14 cellular contexts compared by ENCODE assay signal in genomic region chr15:101600024-101600423, GRCh38.
"Had no signal": no experiment of that assay in that cellular context is flagged by ENCODE, and none has a peak within 500 bp of the region (broad histone marks: within the 10 kb centered on the region; RNA-seq: fewer than 3 reads in every experiment).

No MANE protein-coding gene starts in this region.

- H3K27ac Mint-ChIP-seq: naive thymus-derived CD4-positive, alpha-beta T cell; stimulated activated effector memory CD8-positive, alpha-beta T cell treated with anti-CD3 and anti-CD28 coated beads, Interleukin-12 subunit alpha, Interleukin-12 subunit beta, amount 100 ng/mL, for 72 hours had no signal

- H3K36me3 ChIP-seq: adrenal gland, gastroesophageal sphincter, lower lobe of right lung, right atrium auricular region, tibial artery, vagina had no signal

- H3K4me3 Mint-ChIP-seq: central memory CD8-positive, alpha-beta T cell; naive thymus-derived CD4-positive, alpha-beta T cell; stimulated activated effector memory CD8-positive, alpha-beta T cell treated with anti-CD3 and anti-CD28 coated beads, Interleukin-12 subunit alpha, Interleukin-12 subunit beta, amount 100 ng/mL, for 72 hours had no signal

- H3K4me2 ChIP-seq: smooth muscle cell had no signal

- H3K27me3 ChIP-seq: right atrium auricular region, vagina had no signal

- H3K36me3 Mint-ChIP-seq: stimulated activated effector memory CD8-positive, alpha-beta T cell treated with anti-CD3 and anti-CD28 coated beads, Interleukin-12 subunit alpha, Interleukin-12 subunit beta, amount 100 ng/mL, for 72 hours had no signal

- H3K4me1 Mint-ChIP-seq: central memory CD8-positive, alpha-beta T cell; stimulated activated effector memory CD8-positive, alpha-beta T cell treated with anti-CD3 and anti-CD28 coated beads, Interleukin-12 subunit alpha, Interleukin-12 subunit beta, amount 100 ng/mL, for 72 hours had no signal

- H3K4me1 ChIP-seq: adrenal gland, gastroesophageal sphincter, lower lobe of right lung, right atrium auricular region, tibial artery, vagina had no signal

- ATAC-seq: gastroesophageal sphincter; lower lobe of right lung; naive thymus-derived CD4-positive, alpha-beta T cell; stimulated activated effector memory CD8-positive, alpha-beta T cell treated with anti-CD3 and anti-CD28 coated beads, Interleukin-12 subunit alpha, Interleukin-12 subunit beta, amount 100 ng/mL, for 72 hours had no signal

- H3K27ac ChIP-seq: adrenal gland, gastroesophageal sphincter, lower lobe of right lung, right atrium auricular region, tibial artery, vagina had no signal

- DNase-seq: activated naive CD4-positive, alpha-beta T cell treated with anti-CD3 and anti-CD28 coated beads, Interleukin-2, amount 50 U/mL, for 16 hours; activated T-cell treated with anti-CD3 and anti-CD28 coated beads, Interleukin-2, amount 50 U/mL, for 1 hour; adrenal gland; cortex of kidney; effector CD8-positive, alpha-beta T cell; lower lobe of right lung; naive thymus-derived CD4-positive, alpha-beta T cell; tibial artery had no signal

- H3K4me3 ChIP-seq: adrenal gland, gastroesophageal sphincter, lower lobe of right lung, right atrium auricular region, smooth muscle cell, tibial artery, vagina had no signal
